1 cellular context compared by ENCODE assay signal in genomic region chr19:49497047-49497789, GRCh38.
TF ChIP-seq lines count a peak whose summit lies in the region.

No MANE protein-coding gene starts in this region.

TF ChIP-seq in HEK293, 187 proteins besides CTCF, POLR2A, EP300 and RAD21 (continued from another document and continues in another):
- TF ChIP-seq ZBTB26 (tag by site-specific recombination; optimal IDR thresholded peaks at IDR 0.05) (no peak), INSM2 (tag by site-specific recombination; IDR thresholded peaks at IDR 0.05) (no peak), MYNN (tag by site-specific recombination; IDR thresholded peaks at IDR 0.05; ENCODE audit: borderline replicate concordance) (no peak), ZNF449 (tag by site-specific recombination; IDR thresholded peaks at IDR 0.05) (no peak), ZNF629 (tag by site-specific recombination; IDR thresholded peaks at IDR 0.05) (no peak), ZNF157 (tag by site-specific recombination; IDR thresholded peaks at IDR 0.05) (no peak), ZNF521 (tag by site-specific recombination; IDR thresholded peaks at IDR 0.05) (no peak), PRDM10 (tag by site-specific recombination; IDR thresholded peaks at IDR 0.05) (0 out of 2 replicates have a peak, but pooled peaks have one; percentile 16), ZNF747 (tag by site-specific recombination; IDR thresholded peaks at IDR 0.05) (no peak), ZBTB44 (tag by site-specific recombination; IDR thresholded peaks at IDR 0.05) (0 out of 2 replicates have a peak, but pooled peaks have one; percentile 33), ZNF658 (tag by site-specific recombination; IDR thresholded peaks at IDR 0.05) (no peak), SCRT2 (tag by site-specific recombination; IDR thresholded peaks at IDR 0.05) (no peak), ZNF585B (tag by site-specific recombination; IDR thresholded peaks at IDR 0.05) (no peak), ZXDB (tag by site-specific recombination; IDR thresholded peaks at IDR 0.05) (peak; percentile 49; the same call in 1 of the 2 replicates), ZBTB10 (tag by site-specific recombination; IDR thresholded peaks at IDR 0.05) (no peak), BCL11A (tag by site-specific recombination; IDR thresholded peaks at IDR 0.05; ENCODE audit: low read depth) (no peak), ZNF626 (tag by site-specific recombination; IDR thresholded peaks at IDR 0.05) (no peak), ZNF660 (tag by site-specific recombination; IDR thresholded peaks at IDR 0.05) (0 out of 2 replicates have a peak, but pooled peaks have one; percentile 21), BCL6B (tag by site-specific recombination; IDR thresholded peaks at IDR 0.05) (no peak), REST (tag by site-specific recombination; IDR thresholded peaks at IDR 0.05) (no peak), ZNF366 (tag by site-specific recombination; conservative IDR thresholded peaks at IDR 0.05) (no peak), ZSCAN18 (tag by site-specific recombination; IDR thresholded peaks at IDR 0.05) (no peak), ZBTB17 (tag by site-specific recombination; IDR thresholded peaks at IDR 0.05) (peak; percentile 71), OSR2 (tag by site-specific recombination; IDR thresholded peaks at IDR 0.05) (no peak), ZIC2 (tag by site-specific recombination; IDR thresholded peaks at IDR 0.05) (no peak), ZNF600 (tag by site-specific recombination; IDR thresholded peaks at IDR 0.05) (no peak), ZNF248 (tag by site-specific recombination; IDR thresholded peaks at IDR 0.05) (no peak), ZFP41 (tag by site-specific recombination; IDR thresholded peaks at IDR 0.05; ENCODE audit: borderline replicate concordance) (no peak), ZNF555 (tag by site-specific recombination; conservative IDR thresholded peaks at IDR 0.05) (no peak), ZNF16 (tag by site-specific recombination; IDR thresholded peaks at IDR 0.05; ENCODE audit: low read depth) (no peak), ZNF433 (tag by site-specific recombination; IDR thresholded peaks at IDR 0.05; ENCODE audit: low read depth) (no peak), ZSCAN4 (tag by site-specific recombination; IDR thresholded peaks at IDR 0.05) (no peak), ZNF24 (tag by site-specific recombination; IDR thresholded peaks at IDR 0.05) (no peak), ZNF670 (tag by site-specific recombination; IDR thresholded peaks at IDR 0.05; ENCODE audit: low read depth) (no peak), ZNF223 (tag by site-specific recombination; IDR thresholded peaks at IDR 0.05) (peak; percentile 90), ZNF37A (tag by site-specific recombination; IDR thresholded peaks at IDR 0.05) (no peak), ZNF2 (tag by site-specific recombination; IDR thresholded peaks at IDR 0.05) (no peak), ZNF391 (tag by site-specific recombination; IDR thresholded peaks at IDR 0.05; ENCODE audit: borderline replicate concordance, low read depth) (no peak), ZNF335 (tag by site-specific recombination; conservative IDR thresholded peaks at IDR 0.05) (peak; percentile 85), ZNF776 (tag by site-specific recombination; IDR thresholded peaks at IDR 0.05; ENCODE audit: borderline replicate concordance) (no peak), KLF7 (tag by site-specific recombination; IDR thresholded peaks at IDR 0.05; ENCODE audit: borderline replicate concordance) (no peak), ZNF133 (tag by site-specific recombination; IDR thresholded peaks at IDR 0.05) (no peak), ZNF473 (tag by site-specific recombination; IDR thresholded peaks at IDR 0.05) (no peak), ZSCAN30 (tag by site-specific recombination; IDR thresholded peaks at IDR 0.05) (no peak)
